ENCODE assay signal across 25 cellular contexts in genomic region chr10:133268532-133268931, GRCh38. TPM values are rescaled to one million over a fixed set of nuclear protein-coding genes. Genes with fewer than 3 reads are reported as not detected.
"Had no signal": no experiment of that assay in that cellular context is flagged by ENCODE, and none has a peak within 500 bp of the region (broad histone marks: within the 10 kb centered on the region; RNA-seq: fewer than 3 reads in every experiment).

No MANE protein-coding gene starts in this region.

- DNase-seq: KBM-7, MV-4-11, NCI-H1092, NCI-H1105 treated with DMSO at 0.1 percent for 48 hours, NCI-H1417 treated with DMSO at 0.1 percent for 48 hours, NCI-H146, NCI-H1694 treated with DMSO at 0.1 percent for 48 hours, NCI-H2029, NCI-H2081 treated with DMSO at 0.1 percent for 48 hours, NCI-H2171, NCI-H226, NCI-H446, NCI-H510A, NCI-H524 treated with DMSO at 0.1 percent for 48 hours, NCI-H69, NCI-H774, Right ventricle myocardium superior, RPMI8226, SIG-M5 had no signal

- H3K4me3 ChIP-seq: SJSA1, SK-N-MC had no signal

- H3K9me3 ChIP-seq: SJSA1 had no signal

- H3K36me3 ChIP-seq: SJSA1 had no signal

- H3K4me1 ChIP-seq: SJSA1 had no signal

- H3K27me3 ChIP-seq: SJSA1 had no signal

- FAIRE-seq: RCC 7860 had no signal

- H3K27ac ChIP-seq: SJSA1, SK-N-MC had no signal

RNA-seq across cellular contexts. Expression of gene ADAM8, which starts 8.1 kb away (rescaled TPM):
- total RNA-seq: SJSA1 had no signal

RNA-seq across cellular contexts. Expression of gene VENTX, which starts 30.9 kb away (rescaled TPM):
- total RNA-seq: HT-29, LHCN-M2, MCF 10A, SJSA1 had no signal

RNA-seq across cellular contexts. Expression of gene UTF1, which starts 38.5 kb away (rescaled TPM):
- total RNA-seq: HT-29, LHCN-M2, MCF 10A, Right ventricle myocardium superior, SJSA1 had no signal
